Comparison of ENCODE assay signal across 16 cellular contexts in genomic region chr10:4332764-4333473, GRCh38.
A peak's percentile ranks its signal among the peaks of the same experiment; 100 is the strongest.
DNase-seq lines count a peak whose midpoint lies in the region; ATAC-seq and TF ChIP-seq lines count a peak whose summit lies in the region.
"Had no signal": no experiment of that assay in that cellular context is flagged by ENCODE, and none has a peak within 500 bp of the region (broad histone marks: within the 10 kb centered on the region; RNA-seq: fewer than 3 reads in every experiment).

No MANE protein-coding gene starts in this region.

- CTCF ChIA-PET in HEK293 (lab: Yijun Ruan, JAX) (no interaction called here), Panc1 (lab: Charles Lee) (no interaction called here)

- H3K27ac ChIP-seq in HEK293 (ENCODE audit: extremely low read depth, low read depth, low read length): no peak overlapping the region
- peak overlapping the region; percentile 73; the same call in 1 of the 2 replicates for H3K27ac ChIP-seq in Panc1 (ENCODE audit: low read length)
- peak overlapping the region; percentile 71 for H3K27ac ChIP-seq in neutrophil
- no peak overlapping the region for H3K27ac ChIP-seq in uterus

- DNase-seq in SIG-M5 treated with dmso at 0.1 percent for 504 hours (lab: John Stamatoyannopoulos, UW; ENCODE audit: unreplicated experiment): peak; percentile 67
- no peak for DNase-seq in SIG-M5 (lab: John Stamatoyannopoulos, UW)
- DNase-seq in Panc1 (ENCODE audit: low read depth, low spot score): no peak
- DNase-seq in uterus: no peak
- DNase-seq in H7: no peak
- DNase-seq: Calu3, DMS79, HFFc6, NCI-H1048, NCI-H446, SHP77 treated with DMSO at 0.1 percent for 48 hours, T-cell had no signal

- H3K4me3 ChIP-seq in HEK293 (ENCODE audit: low read depth, low read length): no peak overlapping the region
- H3K4me3 ChIP-seq in Panc1 (ENCODE audit: low read depth in 2 of 2, low read length in 2 of 2): no peak overlapping the region
- H3K4me3 ChIP-seq in neutrophil (ENCODE audit: low read depth in 1 of 2, low read length in 1 of 2): no peak overlapping the region
- no peak overlapping the region for H3K4me3 ChIP-seq in uterus
- no peak overlapping the region for H3K4me3 ChIP-seq in H7 (ENCODE audit: insufficient read depth, low read depth, low read length)
- H3K4me3 ChIP-seq: GM23338 had no signal

- H3K9me3 ChIP-seq in HEK293 (ENCODE audit: control insufficient read depth, insufficient read depth, low read depth, low read length) (no peaks in the 10 kb centered on the region), Panc1 (ENCODE audit: control insufficient read depth, insufficient read depth, low read depth, low read length) (peaks cover 41% of the 10 kb centered on the region), neutrophil (peaks cover 13% of the 10 kb centered on the region), uterus (no peaks in the 10 kb centered on the region)

- POLR2A ChIA-PET in HEK293 (lab: Yijun Ruan, JAX): no interaction called here
- POLR2A ChIA-PET in Panc1 (lab: Charles Lee): no interaction called here

- H3K4me1 ChIP-seq in HEK293 (ENCODE audit: control insufficient read depth, insufficient read depth, low read length): no peaks in the 10 kb centered on the region; the same call in 1 of the 2 replicates
- no peaks in the 10 kb centered on the region for H3K4me1 ChIP-seq in Panc1 (ENCODE audit: control insufficient read depth, insufficient read depth, low read length)
- no peaks in the 10 kb centered on the region for H3K4me1 ChIP-seq in neutrophil (ENCODE audit: control insufficient read depth in 1 of 2, insufficient read depth in 1 of 2, low read depth in 1 of 2, low read length in 1 of 2)
- H3K4me1 ChIP-seq in uterus: no peaks in the 10 kb centered on the region

- ATAC-seq in Panc1: no peak
- ATAC-seq in HG03521 (IDR thresholded peaks at IDR 0.05; ENCODE audit: unreplicated experiment): no peak
- ATAC-seq: GM23338, T-cell had no signal

- in situ Hi-C loops in Panc1 (cut with HindIII; ENCODE audit: low pct_unique_long_range_greater_than_20kb, low sequenced_read_pairs): no loop called here

- no peaks in the 10 kb centered on the region for H3K36me3 ChIP-seq in HEK293 (ENCODE audit: control insufficient read depth in 2 of 2, insufficient read depth in 1 of 2, low read length in 2 of 2)
- H3K36me3 ChIP-seq in Panc1 (ENCODE audit: control insufficient read depth, insufficient read depth, low read length): no peaks in the 10 kb centered on the region
- no peaks in the 10 kb centered on the region for H3K36me3 ChIP-seq in neutrophil
- H3K36me3 ChIP-seq in uterus: no peaks in the 10 kb centered on the region
- no peaks in the 10 kb centered on the region for H3K36me3 ChIP-seq in H7 (replicated peaks; ENCODE audit: control insufficient read depth, insufficient read depth, low read length)

- H3K27me3 ChIP-seq in Panc1 (ENCODE audit: control insufficient read depth, insufficient read depth, low read length) (no peaks in the 10 kb centered on the region), neutrophil (no peaks in the 10 kb centered on the region), uterus (no peaks in the 10 kb centered on the region), H7 (ENCODE audit: control insufficient read depth, insufficient read depth, low read length) (no peaks in the 10 kb centered on the region)

- BruUV-seq in Panc1 (replicated peaks; lab: Mats Ljungman, UMichigan): no TSS peak

- intact Hi-C loops in Panc1 (cut with micrococcal nuclease; ENCODE audit: unreplicated experiment): no loop called here
- intact Hi-C loops in uterus (cut with DNase I; ENCODE audit: low total_unique reads): no loop called here

- no peak for TF ChIP-seq POLR2A in uterus (IDR thresholded peaks at IDR 0.05)

- no peak for TF ChIP-seq CTCF in HEK293 (tag by site-specific recombination; IDR thresholded peaks at IDR 0.05)
- TF ChIP-seq CTCF in Panc1 (IDR thresholded peaks at IDR 0.05): no peak
- TF ChIP-seq CTCF in neutrophil (IDR thresholded peaks at IDR 0.05): no peak
- TF ChIP-seq CTCF in uterus (IDR thresholded peaks at IDR 0.05): no peak

TF ChIP-seq in HEK293, 187 proteins besides CTCF, POLR2A, EP300 and RAD21:
- TF ChIP-seq ZNF585B (tag by site-specific recombination; IDR thresholded peaks at IDR 0.05) (no peak), ZNF26 (tag by site-specific recombination; IDR thresholded peaks at IDR 0.05) (no peak), ZBTB49 (tag by site-specific recombination; IDR thresholded peaks at IDR 0.05; ENCODE audit: low read depth) (no peak), PRDM1 (tag by site-specific recombination; IDR thresholded peaks at IDR 0.05) (peak; percentile 77), ATF2 (tag by site-specific recombination; IDR thresholded peaks at IDR 0.05; ENCODE audit: low read depth) (no peak), TCF7L2 (IDR thresholded peaks at IDR 0.05; ENCODE audit: borderline replicate concordance, low read depth, low read length) (no peak), ZBTB1 (tag by site-specific recombination; IDR thresholded peaks at IDR 0.05) (no peak), ZNF311 (tag by site-specific recombination; IDR thresholded peaks at IDR 0.05; ENCODE audit: borderline replicate concordance) (no peak), ZNF670 (tag by site-specific recombination; IDR thresholded peaks at IDR 0.05; ENCODE audit: low read depth) (no peak), KLF7 (tag by site-specific recombination; IDR thresholded peaks at IDR 0.05; ENCODE audit: borderline replicate concordance) (no peak), ZNF274 (IDR thresholded peaks at IDR 0.05; ENCODE audit: low read length) (no peak), ZNF274 (tag by site-specific recombination; IDR thresholded peaks at IDR 0.05; ENCODE audit: borderline replicate concordance) (no peak), ZNF280C (tag by site-specific recombination; IDR thresholded peaks at IDR 0.05) (0 out of 2 replicates have a peak, but pooled peaks have one; percentile 32), SP2 (tag by site-specific recombination; IDR thresholded peaks at IDR 0.05) (no peak), ZNF423 (tag by site-specific recombination; IDR thresholded peaks at IDR 0.05) (no peak)

Comparison
In these comparisons a context has a peak if more than half of its experiments do, and no peak if none do; other contexts are left out.
1. H3K27ac ChIP-seq: peak in Panc1 (single experiment) and neutrophil (single experiment); none in HEK293 (single experiment) and uterus (0 of 2).